Comparison of ENCODE assay signal across 1 cellular context in the genomic region with DNA sequence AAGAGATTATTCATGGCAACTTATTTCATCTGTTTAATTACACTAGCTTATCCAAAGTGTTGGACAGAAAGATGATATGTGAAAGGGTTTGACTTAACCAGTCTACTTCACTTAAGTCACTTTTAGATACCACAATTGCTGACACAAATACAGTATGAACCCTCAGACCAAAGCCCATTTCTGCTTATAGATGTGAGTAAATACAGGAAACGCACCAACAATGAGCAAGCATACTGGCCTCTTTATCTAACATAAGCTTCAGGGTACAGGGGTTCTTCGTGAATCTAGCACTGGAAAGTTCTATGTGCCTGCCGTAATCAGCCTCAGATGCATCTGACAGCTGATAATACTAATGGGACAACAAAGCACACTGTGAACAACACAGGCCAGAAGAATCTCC.
TF ChIP-seq lines count a peak whose summit lies in the region.

No MANE protein-coding gene starts in this region.

TF ChIP-seq in HepG2, 621 proteins besides CTCF, POLR2A, EP300 and RAD21 (continued from another document):
- TF ChIP-seq, protein P1, sequence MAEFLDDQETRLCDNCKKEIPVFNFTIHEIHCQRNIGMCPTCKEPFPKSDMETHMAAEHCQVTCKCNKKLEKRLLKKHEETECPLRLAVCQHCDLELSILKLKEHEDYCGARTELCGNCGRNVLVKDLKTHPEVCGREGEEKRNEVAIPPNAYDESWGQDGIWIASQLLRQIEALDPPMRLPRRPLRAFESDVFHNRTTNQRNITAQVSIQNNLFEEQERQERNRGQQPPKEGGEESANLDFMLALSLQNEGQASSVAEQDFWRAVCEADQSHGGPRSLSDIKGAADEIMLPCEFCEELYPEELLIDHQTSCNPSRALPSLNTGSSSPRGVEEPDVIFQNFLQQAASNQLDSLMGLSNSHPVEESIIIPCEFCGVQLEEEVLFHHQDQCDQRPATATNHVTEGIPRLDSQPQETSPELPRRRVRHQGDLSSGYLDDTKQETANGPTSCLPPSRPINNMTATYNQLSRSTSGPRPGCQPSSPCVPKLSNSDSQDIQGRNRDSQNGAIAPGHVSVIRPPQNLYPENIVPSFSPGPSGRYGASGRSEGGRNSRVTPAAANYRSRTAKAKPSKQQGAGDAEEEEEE (CRISPR knock-in tag; IDR thresholded peaks at IDR 0.05; ENCODE audit: borderline replicate concordance) = no peak
- TF ChIP-seq ZNF430 (CRISPR knock-in tag; IDR thresholded peaks at IDR 0.05) = no peak
